Comparison of ENCODE assay signal across 23 cellular contexts in the genomic region with DNA sequence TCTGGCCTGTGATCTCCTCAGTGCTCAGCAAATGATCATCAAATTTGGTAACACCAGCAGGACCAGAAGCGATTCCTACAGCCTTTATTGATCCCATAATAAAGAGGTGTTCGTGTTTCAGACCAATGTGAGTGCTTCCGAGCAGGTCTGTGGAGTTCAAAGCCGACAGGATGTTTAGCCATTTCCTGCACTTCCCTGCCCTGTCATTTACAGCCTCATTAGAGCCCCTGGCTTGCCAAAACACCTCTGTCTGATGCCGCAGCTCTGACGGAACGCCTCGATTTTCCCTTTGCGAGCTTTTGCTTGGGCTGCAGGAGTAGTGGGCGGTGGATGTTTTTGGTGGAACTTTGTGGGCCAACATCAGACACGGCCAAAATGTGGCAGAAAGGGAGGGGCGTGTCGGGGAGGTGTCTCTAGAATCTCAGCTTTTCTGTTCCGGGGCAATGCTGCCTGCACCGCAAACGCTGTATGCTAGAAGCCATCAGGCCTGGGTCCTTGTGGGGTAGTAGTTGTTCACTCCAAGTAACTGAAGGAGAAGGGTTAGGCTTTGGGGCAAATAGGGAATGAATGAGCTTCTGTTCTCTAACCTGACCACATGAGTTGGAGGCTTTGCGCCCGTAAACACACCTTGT. TPM values are rescaled to one million over a fixed set of nuclear protein-coding genes. Genes with fewer than 3 reads are reported as not detected.
DNase-seq lines count a peak whose midpoint lies in the region; TF ChIP-seq lines count a peak whose summit lies in the region.
"Had no signal": no experiment of that assay in that cellular context is flagged by ENCODE, and none has a peak within 500 bp of the region (broad histone marks: within the 10 kb centered on the region; RNA-seq: fewer than 3 reads in every experiment).

No MANE protein-coding gene starts in this region.

- no peaks in the 10 kb centered on the region for H3K36me3 ChIP-seq in vagina
- H3K36me3 ChIP-seq: BE2C, Peyer's patch had no signal

- DNase-seq in NCI-H2081 (lab: John Stamatoyannopoulos, UW), result peak; percentile 20 to 32
- DNase-seq in NCI-H2081 treated with DMSO at 0.1 percent for 48 hours (lab: John Stamatoyannopoulos, UW), result no peak
- peak; percentile 54 for DNase-seq in dermis blood vessel endothelial cell
- peak; percentile 37 to 80 for DNase-seq in lung microvascular endothelial cell (ENCODE audit: low read depth in 2 of 2)
- no peak for DNase-seq in vagina (ENCODE audit: extremely low spot score in 2 of 2)
- no peak for DNase-seq in ACHN
- DNase-seq in NCI-H1436 (lab: John Stamatoyannopoulos, UW), result no peak
- no peak for DNase-seq in RKO (ENCODE audit: low spot score)
- DNase-seq: BE2C; Calu3; CD8-positive, alpha-beta memory T cell; DMS79 treated with DMSO at 0.1 percent for 48 hours; GF-D8; NCI-H1092; NCI-H1436 treated with DMSO at 0.1 percent for 48 hours; NCI-H1930; NCI-H446 treated with DMSO at 0.1 percent for 48 hours; NCI-H526; SK-N-SH had no signal

- no peaks in the 10 kb centered on the region for H3K27me3 ChIP-seq in vagina
- H3K27me3 ChIP-seq: BE2C, Peyer's patch had no signal

- peaks cover 35% of the 10 kb centered on the region for H3K4me1 ChIP-seq in vagina
- H3K4me1 ChIP-seq: BE2C, Peyer's patch had no signal

- TF ChIP-seq CTCF in vagina (IDR thresholded peaks at IDR 0.05), result no peak

- peak overlapping the region; percentile 81 for H3K27ac ChIP-seq in vagina
- H3K27ac ChIP-seq: 22Rv1, HL-60, Peyer's patch had no signal

- TF ChIP-seq POLR2A in vagina (IDR thresholded peaks at IDR 0.05), result no peak

- H3K9me3 ChIP-seq in vagina, result no peaks in the 10 kb centered on the region
- H3K9me3 ChIP-seq: BE2C, Peyer's patch, SK-N-SH had no signal

- H3K4me3 ChIP-seq in vagina, result no peak overlapping the region
- H3K4me3 ChIP-seq: Peyer's patch had no signal

- in situ Hi-C loops in ACHN (cut with HindIII; ENCODE audit: low pct_ligation_motif_present, low pct_unique_long_range_greater_than_20kb, low sequenced_read_pairs), result no loop called here

- intact Hi-C loops in vagina (cut with DNase I), result loop anchor here (5.0 to 10.0 kb wide), 2 partner anchors 95 to 208 kb away; a partner anchor contains a TSS

RNA-seq across cellular contexts. Expression of a gene that starts 26.1 kb away (rescaled TPM):
- 8.5 and 11.8 TPM in 2 replicates for total RNA-seq in dermis blood vessel endothelial cell
- 11.3 and 21.1 TPM in 2 replicates for total RNA-seq in lung microvascular endothelial cell
- 19.4 TPM for total RNA-seq in vagina
- total RNA-seq: Calu3; CD8-positive, alpha-beta memory T cell; OCI-LY7 had no signal

Comparison
In these comparisons a context has a peak if more than half of its experiments do, and no peak if none do; other contexts are left out.
1. DNase-seq: peak in NCI-H2081 (2 of 2), dermis blood vessel endothelial cell (single experiment) and lung microvascular endothelial cell (2 of 2); none in NCI-H2081 treated with DMSO at 0.1 percent for 48 hours (single experiment), vagina (0 of 2), ACHN (single experiment), NCI-H1436 (single experiment) and RKO (single experiment).